Comparison of ENCODE assay signal across 7 cellular contexts in the genomic region with DNA sequence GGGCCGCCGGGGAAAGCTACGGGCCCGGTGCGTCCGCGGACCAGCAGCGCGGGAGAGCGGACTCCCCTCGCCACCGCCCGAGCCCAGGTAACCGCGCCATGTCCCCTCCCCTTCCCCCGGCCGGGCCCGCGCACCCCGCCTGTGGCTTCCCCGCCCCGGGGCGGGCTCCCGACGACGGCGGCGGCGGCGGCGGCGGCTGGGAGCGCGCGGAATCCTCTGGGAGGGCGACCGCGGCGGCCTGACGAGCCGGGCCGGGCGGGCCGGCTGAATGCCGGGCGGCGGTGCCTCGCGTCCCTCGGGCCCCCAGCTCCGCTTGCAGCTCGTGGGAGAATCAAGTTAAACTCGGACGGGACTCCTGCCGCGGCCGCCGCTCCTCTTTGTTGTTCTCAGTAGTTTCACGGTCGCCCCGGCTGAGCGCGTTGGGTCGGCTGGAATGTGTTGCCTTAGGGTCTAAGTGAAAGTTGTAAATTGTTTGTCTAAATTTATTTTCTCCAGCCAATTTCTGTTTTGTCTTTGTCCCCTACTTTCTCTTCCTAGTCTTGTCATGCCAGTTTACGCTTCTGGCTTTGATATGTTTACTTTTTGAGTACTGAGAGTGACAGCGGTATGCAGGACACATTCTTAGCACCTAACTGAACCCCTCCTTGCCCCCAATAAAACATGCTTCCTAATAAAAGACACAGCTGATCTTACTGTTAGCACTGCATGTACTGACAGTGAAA. TPM values are rescaled to one million over a fixed set of nuclear protein-coding genes. Genes with fewer than 3 reads are reported as not detected.
A peak's percentile ranks its signal among the peaks of the same experiment; 100 is the strongest.
DNase-seq lines count a peak whose midpoint lies in the region; ATAC-seq and TF ChIP-seq lines count a peak whose summit lies in the region.

No MANE protein-coding gene starts in this region.

- ATAC-seq in central memory CD8-positive, alpha-beta T cell (replicated peaks; ENCODE audit: extremely low read depth, poor library complexity, severe bottlenecking) = peak; percentile 64

- peaks cover 13% of the 10 kb centered on the region for H3K36me3 Mint-ChIP-seq in HFFc6 (ENCODE audit: low read depth)
- H3K36me3 Mint-ChIP-seq in central memory CD8-positive, alpha-beta T cell (ENCODE audit: insufficient read depth) = peaks cover 34% of the 10 kb centered on the region

- peak overlapping the region; percentile 84 for H3K27ac Mint-ChIP-seq in HFFc6
- H3K27ac Mint-ChIP-seq in central memory CD8-positive, alpha-beta T cell (ENCODE audit: low read depth) = peak overlapping the region; percentile 91

- H3K4me3 Mint-ChIP-seq in HFFc6 = peak overlapping the region; percentile 96
- H3K4me3 Mint-ChIP-seq in central memory CD8-positive, alpha-beta T cell = peak overlapping the region; percentile 99

- in situ Hi-C loops in GM13977 (cut with MboI; ENCODE audit: low pct_unique_long_range_greater_than_20kb, low sequenced_read_pairs, unreplicated experiment) = loop anchor here (25.0 kb wide), 1 partner anchor 193 kb away; no protein-coding TSS in a partner anchor

- H3K9me3 Mint-ChIP-seq in HFFc6 = no peaks in the 10 kb centered on the region
- no peaks in the 10 kb centered on the region for H3K9me3 Mint-ChIP-seq in central memory CD8-positive, alpha-beta T cell

- peak overlapping the region; percentile 96 for H3K27ac ChIP-seq in layer of hippocampus (ENCODE audit: low read depth, low read length)

- H3K27me3 Mint-ChIP-seq in HFFc6 (ENCODE audit: insufficient read depth) = no peaks in the 10 kb centered on the region; the same call in 1 of the 2 replicates
- H3K27me3 Mint-ChIP-seq in central memory CD8-positive, alpha-beta T cell = no peaks in the 10 kb centered on the region

- TF ChIP-seq CTCF in GM13977 (IDR thresholded peaks at IDR 0.05; ENCODE audit: extremely low read depth, insufficient read depth, missing control alignments) = no peak
- TF ChIP-seq CTCF in HFFc6 (IDR thresholded peaks at IDR 0.05) = no peak

- H3K27me3 ChIP-seq in layer of hippocampus (ENCODE audit: control insufficient read depth, insufficient read depth, low read length) = no peaks in the 10 kb centered on the region

- DNase-seq in GM13977 (ENCODE audit: low spot score) (peak; percentile 82), HFFc6 (peak; percentile 16), NCI-H1092 treated with DMSO at 0.1 percent for 48 hours (lab: John Stamatoyannopoulos, UW) (peak; percentile 71)
- DNase-seq in activated CD4-positive, CD25-positive, alpha-beta regulatory T cell (lab: John Stamatoyannopoulos, UW) = peak; percentile 25 to 56 (median 45)
- DNase-seq in central memory CD8-positive, alpha-beta T cell (ENCODE audit: low spot score in 2 of 2) = peak; percentile 45 to 48
- peak; percentile 25 to 37 for DNase-seq in stimulated activated CD4-positive, alpha-beta T cell treated with anti-CD3 and anti-CD28 coated beads, Interleukin-1b, Interleukin-23, amount 100 ng/mL, for 1 hour (ENCODE audit: low read depth in 2 of 2)

- H3K4me1 Mint-ChIP-seq in HFFc6 (ENCODE audit: low read depth) = peaks cover 52% of the 10 kb centered on the region
- peaks cover 62% of the 10 kb centered on the region for H3K4me1 Mint-ChIP-seq in central memory CD8-positive, alpha-beta T cell

RNA-seq across cellular contexts. Expression of a gene that starts 0.7 kb away (rescaled TPM):
- total RNA-seq in HFFc6 (2021; fragmentation: NEBNext Ultra II Directional; extraction: Animal tissue kit (Norgen Biotek cat#: 25700)) = 10 to 100 TPM; 77.2 to 97.9 (median 84.0) TPM

Comparison
In these comparisons a context has a peak if more than half of its experiments do, and no peak if none do; other contexts are left out.
1. Peak in every context shown above with its lines: DNase-seq, ATAC-seq and H3K27ac ChIP-seq.
2. DNase-seq: peak in every context shown above with its lines; median percentile 82 in GM13977; 71 in NCI-H1092 treated with DMSO at 0.1 percent for 48 hours; 46 in central memory CD8-positive, alpha-beta T cell; 45 in activated CD4-positive, CD25-positive, alpha-beta regulatory T cell; 31 in stimulated activated CD4-positive, alpha-beta T cell treated with anti-CD3 and anti-CD28 coated beads, Interleukin-1b, Interleukin-23, amount 100 ng/mL, for 1 hour; 16 in HFFc6.